14 cellular contexts compared by ENCODE assay signal in the genomic region with DNA sequence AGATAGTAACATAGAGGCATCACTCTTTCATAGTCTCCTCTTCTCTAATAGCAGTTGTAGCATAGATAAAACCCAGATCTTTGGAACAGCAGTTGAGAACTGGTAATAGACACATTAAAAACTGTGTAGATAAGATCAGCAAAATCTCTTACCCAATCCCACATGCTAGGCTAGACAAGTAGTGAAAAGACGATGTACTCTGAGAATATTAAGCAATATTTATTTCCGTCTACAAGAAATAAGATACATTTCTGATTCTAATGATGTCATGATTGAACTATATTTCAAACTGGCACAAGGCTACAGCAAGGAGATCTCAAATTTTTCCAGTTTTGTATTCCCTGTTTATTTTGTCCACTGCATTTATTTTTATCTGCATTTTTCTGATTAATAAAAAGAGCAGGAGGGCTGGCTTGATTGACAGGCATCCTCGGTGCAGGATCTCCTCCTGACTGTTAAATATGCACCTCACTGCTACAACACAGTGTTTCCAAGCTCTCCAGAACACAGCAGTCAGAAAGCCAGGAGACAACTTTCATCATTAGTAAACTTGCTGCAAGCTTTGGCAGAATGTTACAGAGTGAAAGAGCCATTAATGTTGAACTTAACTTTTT.
DNase-seq lines count a peak whose midpoint lies in the region; ATAC-seq, FAIRE-seq and TF ChIP-seq lines count a peak whose summit lies in the region.
"Had no signal": no experiment of that assay in that cellular context is flagged by ENCODE, and none has a peak within 500 bp of the region (broad histone marks: within the 10 kb centered on the region; RNA-seq: fewer than 3 reads in every experiment).

No MANE protein-coding gene starts in this region.

- TF ChIP-seq CTCF in A673 (conservative IDR thresholded peaks at IDR 0.05; ENCODE audit: low read depth, low read length) (no peak), GM12878 (IDR thresholded peaks at IDR 0.05 in 2 of 3, conservative IDR thresholded peaks at IDR 0.05 in 1 of 3; ENCODE audit: control insufficient read depth in 2 of 3, extremely low read depth in 1 of 3, insufficient read depth in 1 of 3, low read depth in 3 of 3, low read length in 3 of 3) (no peak), keratinocyte (optimal IDR thresholded peaks at IDR 0.05 in 1 of 3, IDR thresholded peaks at IDR 0.05 in 1 of 3, conservative IDR thresholded peaks at IDR 0.05 in 1 of 3; ENCODE audit: extremely low read depth in 1 of 3, insufficient read depth in 2 of 3, low read length in 3 of 3) (no peak), pancreas (IDR thresholded peaks at IDR 0.05) (no peak)

- RAD21 ChIA-PET in GM12878 (lab: Charles Lee; ENCODE audit: unreplicated experiment), result no interaction called here

- H3K9me1 ChIP-seq in keratinocyte (ENCODE audit: control insufficient read depth, extremely low read depth, insufficient read depth, low read length), result no peaks in the 10 kb centered on the region

- in situ Hi-C loops in GM12878 (cut with MboI), result no loop called here

- H3K9me3 ChIP-seq in A673 (ENCODE audit: low read depth, low read length, poor library complexity, severe bottlenecking) (no peaks in the 10 kb centered on the region), GM12878 (replicated peaks; ENCODE audit: control insufficient read depth, insufficient read depth, low read length) (no peaks in the 10 kb centered on the region), keratinocyte (ENCODE audit: control insufficient read depth, low read depth, low read length) (no peaks in the 10 kb centered on the region), pancreas (no peaks in the 10 kb centered on the region)
- H3K9me3 ChIP-seq: BLaER1 had no signal

- H4K20me1 ChIP-seq in GM12878 (ENCODE audit: control insufficient read depth, insufficient read depth), result no peaks in the 10 kb centered on the region
- no peaks in the 10 kb centered on the region for H4K20me1 ChIP-seq in keratinocyte (ENCODE audit: control insufficient read depth, extremely low read depth, insufficient read depth, low read length)
- H4K20me1 ChIP-seq: BLaER1 had no signal

- dilution Hi-C loops in keratinocyte (cut with MboI; ENCODE audit: extremely low pct_ligation_motif_present, low sequenced_read_pairs), result no loop called here

- peak; percentile 28 for DNase-seq in A673 (ENCODE audit: low spot score)
- peak; percentile 15 for DNase-seq in GM03348 (ENCODE audit: low spot score)
- no peak for DNase-seq in GM12878 (ENCODE audit: low read depth, low spot score)
- DNase-seq in keratinocyte (ENCODE audit: low read depth, low spot score), result no peak
- DNase-seq in pancreas, result no peak
- DNase-seq in DMS153 treated with DMSO at 0.1 percent for 48 hours (lab: John Stamatoyannopoulos, UW; ENCODE audit: unreplicated experiment), result no peak
- DNase-seq in NCI-H345 treated with DMSO at 0.1 percent for 48 hours (lab: John Stamatoyannopoulos, UW; ENCODE audit: unreplicated experiment), result no peak
- DNase-seq: H7, Kasumi-1, NCI-H2107, NCI-H226, NCI-H526 treated with DMSO at 0.1 percent for 48 hours had no signal

- no peak for TF ChIP-seq RAD21 in GM12878 (IDR thresholded peaks at IDR 0.05; ENCODE audit: insufficient read depth, low read depth, low read length)

- no peak overlapping the region for H3K4me3 ChIP-seq in A673 (ENCODE audit: low read depth, low read length, poor library complexity, severe bottlenecking)
- no peak overlapping the region for H3K4me3 ChIP-seq in GM12878
- no peak overlapping the region for H3K4me3 ChIP-seq in keratinocyte (ENCODE audit: control insufficient read depth in 2 of 3, extremely low read depth in 1 of 3, insufficient read depth in 2 of 3, low read depth in 1 of 3, low read length in 3 of 3)
- H3K4me3 ChIP-seq in pancreas, result no peak overlapping the region
- H3K4me3 ChIP-seq: BLaER1 had no signal

- peak overlapping the region; percentile 26; the same call in 1 of the 2 replicates for H2AFZ ChIP-seq in GM12878 (ENCODE audit: control insufficient read depth, low read depth, low read length)
- no peak overlapping the region for H2AFZ ChIP-seq in keratinocyte (ENCODE audit: control insufficient read depth, low read length)

- H3K79me2 ChIP-seq in GM12878 (ENCODE audit: control insufficient read depth, insufficient read depth, low read length), result no peaks in the 10 kb centered on the region
- H3K79me2 ChIP-seq in keratinocyte (ENCODE audit: control insufficient read depth, insufficient read depth, low read length), result no peaks in the 10 kb centered on the region

- no TSS peak for BruUV-seq in A673 (replicated peaks; lab: Mats Ljungman, UMichigan)
- BruUV-seq in GM12878 (replicated peaks; lab: Mats Ljungman, UMichigan), result no TSS peak

- H3K36me3 ChIP-seq in A673 (ENCODE audit: insufficient read depth, low read length, poor library complexity, severe bottlenecking) (no peaks in the 10 kb centered on the region), GM12878 (ENCODE audit: control insufficient read depth in 2 of 2, insufficient read depth in 2 of 2, low read length in 1 of 2) (no peaks in the 10 kb centered on the region), keratinocyte (ENCODE audit: control insufficient read depth in 2 of 2, extremely low read depth in 1 of 2, insufficient read depth in 2 of 2, low read length in 2 of 2) (no peaks in the 10 kb centered on the region), pancreas (no peaks in the 10 kb centered on the region)
- H3K36me3 ChIP-seq: BLaER1 had no signal

- no peak for TF ChIP-seq EP300 in GM12878 (IDR thresholded peaks at IDR 0.05; ENCODE audit: borderline replicate concordance in 1 of 2, control insufficient read depth in 1 of 2, low read depth in 2 of 2, low read length in 2 of 2)

- 23% methylated on average over 3 of the region's 3 CpGs for WGBS in GM12878 (ENCODE audit: insufficient coverage, insufficient replicate concordance, low lambda C conversion rate, missing lambda C conversion rate)
- WGBS in pancreas, 2 donors, result 6 to 20% methylated on average over 3 of the region's 3 CpGs

- no peak for ATAC-seq in GM12878
- no peak for ATAC-seq in pancreas

- H3K27ac ChIP-seq in A673 (ENCODE audit: low read depth, low read length, poor library complexity, severe bottlenecking), result no peak overlapping the region
- H3K27ac ChIP-seq in GM12878 (ENCODE audit: control insufficient read depth, insufficient read depth), result no peak overlapping the region
- H3K27ac ChIP-seq in keratinocyte (ENCODE audit: control insufficient read depth, insufficient read depth, low read length), result no peak overlapping the region
- no peak overlapping the region for H3K27ac ChIP-seq in pancreas
- H3K27ac ChIP-seq: BLaER1, RWPE1 had no signal

- no peak overlapping the region for H3K4me2 ChIP-seq in GM12878 (ENCODE audit: control insufficient read depth, insufficient read depth)
- H3K4me2 ChIP-seq in keratinocyte (ENCODE audit: control insufficient read depth, extremely low read depth, insufficient read depth, low read depth, low read length), result no peak overlapping the region
- H3K4me2 ChIP-seq: BLaER1 had no signal

- CTCF ChIA-PET in A673 (lab: Charles Lee), result no interaction called here
- CTCF ChIA-PET in GM12878 (lab: Yijun Ruan, JAX), result no interaction called here

- SMC1A ChIA-PET in GM12878 (lab: Charles Lee; ENCODE audit: uncharacterized antibody, unreplicated experiment), result interaction anchor here (0.6 kb wide), 1 partner anchor 82 kb away, joined by 3 read pairs; no protein-coding TSS in a partner anchor

- H3K9ac ChIP-seq in GM12878 (ENCODE audit: control insufficient read depth, insufficient read depth, low read length) (no peak overlapping the region), keratinocyte (ENCODE audit: control insufficient read depth, extremely low read depth, insufficient read depth, low read length) (no peak overlapping the region)
- H3K9ac ChIP-seq: BLaER1 had no signal

- H3K4me1 ChIP-seq in A673 (ENCODE audit: insufficient read depth, low read length, poor library complexity, severe bottlenecking) (peaks cover 26% of the 10 kb centered on the region), GM12878 (ENCODE audit: control insufficient read depth, insufficient read depth, low read length) (no peaks in the 10 kb centered on the region), keratinocyte (ENCODE audit: control insufficient read depth, extremely low read depth, insufficient read depth, low read length) (no peaks in the 10 kb centered on the region), pancreas (no peaks in the 10 kb centered on the region)
- H3K4me1 ChIP-seq: BLaER1 had no signal

- POLR2A ChIA-PET in A673 (lab: Charles Lee; ENCODE audit: low non-redundant PET), result no interaction called here
- POLR2A ChIA-PET in GM12878 (lab: Charles Lee), result no interaction called here

- FAIRE-seq in GM12878 (lab: Jason Lieb, UNC), result no peak
- peak; percentile 32 for FAIRE-seq in keratinocyte (lab: Jason Lieb, UNC)
- FAIRE-seq in pancreas (lab: Jason Lieb, UNC), result no peak

- no peak for TF ChIP-seq POLR2A in GM12878 (IDR thresholded peaks at IDR 0.05; ENCODE audit: low read depth, low read length)

- H3K27me3 ChIP-seq in A673 (replicated peaks; ENCODE audit: insufficient read depth, low read depth, low read length, poor library complexity) (no peaks in the 10 kb centered on the region), GM12878 (replicated peaks in 1 of 2; ENCODE audit: control insufficient read depth in 2 of 2, insufficient read depth in 2 of 2, low read length in 1 of 2) (no peaks in the 10 kb centered on the region), keratinocyte (ENCODE audit: control insufficient read depth, extremely low read depth, insufficient read depth, low read length) (no peaks in the 10 kb centered on the region), pancreas (no peaks in the 10 kb centered on the region)
- H3K27me3 ChIP-seq: BLaER1 had no signal

- intact Hi-C loops in A673 (cut with micrococcal nuclease; ENCODE audit: unreplicated experiment) (no loop called here), GM12878 (cut with micrococcal nuclease; ENCODE audit: unreplicated experiment) (no loop called here), pancreas (cut with DNase I) (no loop called here)

TF ChIP-seq in GM12878, 131 proteins besides CTCF, POLR2A, EP300 and RAD21:
- no peak for TF ChIP-seq ZNF384 (IDR thresholded peaks at IDR 0.05; ENCODE audit: borderline replicate concordance, low read depth, low read length)
- TF ChIP-seq, protein P1, sequence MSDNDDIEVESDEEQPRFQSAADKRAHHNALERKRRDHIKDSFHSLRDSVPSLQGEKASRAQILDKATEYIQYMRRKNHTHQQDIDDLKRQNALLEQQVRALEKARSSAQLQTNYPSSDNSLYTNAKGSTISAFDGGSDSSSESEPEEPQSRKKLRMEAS (IDR thresholded peaks at IDR 0.05; ENCODE audit: low read depth, low read length), result no peak
- TF ChIP-seq JUND (IDR thresholded peaks at IDR 0.05; ENCODE audit: low read depth, low read length), result no peak
- TF ChIP-seq HDGF (IDR thresholded peaks at IDR 0.05), result no peak
- no peak for TF ChIP-seq MXI1 (IDR thresholded peaks at IDR 0.05; ENCODE audit: low read depth, low read length)

Comparison
In these comparisons a context has a peak if more than half of its experiments do, and no peak if none do; other contexts are left out.
1. DNase-seq: peak in A673 (single experiment) and GM03348 (single experiment); none in GM12878 (single experiment), keratinocyte (single experiment), pancreas (0 of 6), DMS153 treated with DMSO at 0.1 percent for 48 hours (single experiment) and NCI-H345 treated with DMSO at 0.1 percent for 48 hours (single experiment).